Comparison of ENCODE assay signal across 13 cellular contexts in the genomic region with DNA sequence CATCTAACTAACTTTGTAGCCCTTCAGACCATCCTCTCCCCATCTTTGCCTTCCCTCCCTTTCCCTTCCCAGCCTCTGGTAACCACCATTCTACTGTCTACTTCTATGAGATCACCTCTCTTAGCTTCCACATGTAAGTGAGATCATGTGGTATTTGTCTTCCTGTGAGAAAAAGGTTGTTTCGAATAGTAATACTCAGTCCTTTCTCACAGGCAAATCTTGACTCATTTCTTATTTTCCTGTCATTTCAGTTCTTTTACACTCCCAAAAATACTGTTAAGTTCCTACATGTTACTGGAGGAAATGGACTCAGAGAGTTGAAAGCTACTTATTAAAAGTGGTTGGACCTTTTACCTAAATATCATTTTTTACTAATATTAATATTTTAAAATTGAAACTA.
A peak's percentile ranks its signal among the peaks of the same experiment; 100 is the strongest.
DNase-seq lines count a peak whose midpoint lies in the region; ATAC-seq and TF ChIP-seq lines count a peak whose summit lies in the region.
"Had no signal": no experiment of that assay in that cellular context is flagged by ENCODE, and none has a peak within 500 bp of the region (broad histone marks: within the 10 kb centered on the region; RNA-seq: fewer than 3 reads in every experiment).

No MANE protein-coding gene starts in this region.

- no peaks in the 10 kb centered on the region for H3K27me3 ChIP-seq in PC-9 (ENCODE audit: insufficient read depth, low read depth)
- H3K27me3 ChIP-seq: esophagus muscularis mucosa, right lobe of liver had no signal

- H3K4me3 ChIP-seq in PC-9: no peak overlapping the region
- H3K4me3 ChIP-seq: esophagus muscularis mucosa, right lobe of liver had no signal

- ATAC-seq in GM21825 (IDR thresholded peaks at IDR 0.05; ENCODE audit: unreplicated experiment): peak; percentile 80
- peak; percentile 91 for ATAC-seq in HG03378 (IDR thresholded peaks at IDR 0.05; ENCODE audit: unreplicated experiment)
- no peak for ATAC-seq in left colon
- ATAC-seq: right lobe of liver had no signal

- H4K20me1 ChIP-seq in PC-9 (ENCODE audit: insufficient read depth): no peaks in the 10 kb centered on the region; the same call in 1 of the 2 replicates

- H3K4me2 ChIP-seq in PC-9: no peak overlapping the region

- peak; percentile 10 for DNase-seq in DMS53 (lab: John Stamatoyannopoulos, UW)
- no peak for DNase-seq in DMS53 treated with DMSO at 0.1 percent for 48 hours (lab: John Stamatoyannopoulos, UW; ENCODE audit: unreplicated experiment)
- no peak for DNase-seq in nephron progenitor cell
- DNase-seq in left colon: no peak
- DNase-seq in activated gamma-delta T cell (lab: John Stamatoyannopoulos, UW): no peak
- no peak for DNase-seq in PC-9
- DNase-seq: aorta, NCI-H1436, right lobe of liver had no signal

- H3K4me3 Mint-ChIP-seq in nephron progenitor cell: no peak overlapping the region

- peaks cover 34% of the 10 kb centered on the region for H3K4me1 Mint-ChIP-seq in nephron progenitor cell

- CTCF ChIA-PET in PC-9 (lab: Charles Lee): no interaction called here

- H3K27ac Mint-ChIP-seq in nephron progenitor cell: peak overlapping the region; percentile 43

- no peak for TF ChIP-seq CTCF in nephron progenitor cell (IDR thresholded peaks at IDR 0.05)
- TF ChIP-seq CTCF in PC-9 (conservative IDR thresholded peaks at IDR 0.05): no peak

- no peaks in the 10 kb centered on the region for H3K27me3 Mint-ChIP-seq in nephron progenitor cell (ENCODE audit: low read depth, poor library complexity)

- H2AFZ ChIP-seq in PC-9: no peak overlapping the region

- intact Hi-C loops in left colon (cut with DNase I, micrococcal nuclease): no loop called here
- intact Hi-C loops in PC-9 (cut with micrococcal nuclease; ENCODE audit: unreplicated experiment): no loop called here

- POLR2A ChIA-PET in PC-9 (lab: Charles Lee; ENCODE audit: unreplicated experiment): no interaction called here

- H3K9me3 Mint-ChIP-seq in nephron progenitor cell: peaks cover 7% of the 10 kb centered on the region

- peaks cover 32% of the 10 kb centered on the region for H3K36me3 Mint-ChIP-seq in nephron progenitor cell (ENCODE audit: low read depth)

- H3K79me2 ChIP-seq in PC-9 (ENCODE audit: low read depth): no peaks in the 10 kb centered on the region

- no peaks in the 10 kb centered on the region for H3F3A ChIP-seq in PC-9 (ENCODE audit: insufficient read depth, low read depth)

- H3K36me3 ChIP-seq in PC-9 (ENCODE audit: low read depth): no peaks in the 10 kb centered on the region
- H3K36me3 ChIP-seq: right lobe of liver had no signal

- H3K9me2 ChIP-seq in PC-9 (ENCODE audit: insufficient read depth): no peaks in the 10 kb centered on the region

- no TSS peak for BruUV-seq in PC-9 (replicated peaks; lab: Mats Ljungman, UMichigan)

- no peak overlapping the region for H3K27ac ChIP-seq in PC-9
- H3K27ac ChIP-seq: 22Rv1, esophagus muscularis mucosa, right lobe of liver had no signal

- no peaks in the 10 kb centered on the region for H3K9me3 ChIP-seq in PC-9 (ENCODE audit: insufficient read depth, low read depth)
- H3K9me3 ChIP-seq: esophagus muscularis mucosa, right lobe of liver had no signal

- no peaks in the 10 kb centered on the region for H3K4me1 ChIP-seq in PC-9 (replicated peaks; ENCODE audit: insufficient read depth)
- H3K4me1 ChIP-seq: esophagus muscularis mucosa, right lobe of liver had no signal
